Comparison of ENCODE assay signal across 1 cellular context in genomic region chr21:45384656-45385548, GRCh38.
TF ChIP-seq lines count a peak whose summit lies in the region.

No MANE protein-coding gene starts in this region.

TF ChIP-seq in HepG2, 621 proteins besides CTCF, POLR2A, EP300 and RAD21 (continued from another document):
- TF ChIP-seq PRDM15 (CRISPR knock-in tag; IDR thresholded peaks at IDR 0.05): no peak
- no peak for TF ChIP-seq CHD4 (IDR thresholded peaks at IDR 0.05; ENCODE audit: borderline replicate concordance, low read length)
- TF ChIP-seq PRDM10 (CRISPR knock-in tag; IDR thresholded peaks at IDR 0.05; ENCODE audit: low read depth): no peak
- TF ChIP-seq ZFP1 (CRISPR knock-in tag; IDR thresholded peaks at IDR 0.05): no peak
